In genomic region chr6:75632247-75632646, GRCh38 we compare ENCODE assay signal across 16 cellular contexts.
"Had no signal": no experiment of that assay in that cellular context is flagged by ENCODE, and none has a peak within 500 bp of the region (broad histone marks: within the 10 kb centered on the region; RNA-seq: fewer than 3 reads in every experiment).

No MANE protein-coding gene starts in this region.

- DNase-seq: activated CD4-positive, alpha-beta memory T cell treated with anti-CD3 and anti-CD28 coated beads, Interleukin-2, amount 10 ng/mL, durations not matched to agents 7 days and 5 days; activated CD4-positive, alpha-beta T cell treated with anti-CD3 and anti-CD28 coated beads for 1 hour; activated CD8-positive, alpha-beta memory T cell treated with anti-CD3 and anti-CD28 coated beads, Interleukin-2, amount 50 U/mL, for 4 hours; activated naive CD4-positive, alpha-beta T cell; central memory CD4-positive, alpha-beta T cell; foreskin fibroblast; hypothalamus; mesenchymal stem cell; natural killer cell; stimulated activated CD4-positive, alpha-beta T cell treated with anti-CD3 and anti-CD28 coated beads, Interleukin-4, amount 100 ng/mL, for 24 hours; stimulated activated naive CD4-positive, alpha-beta T cell treated with Interleukin-2 at 50 U/mL for 16 hours; substantia nigra had no signal

- H3K36me3 Mint-ChIP-seq: natural killer cell had no signal

- H3K4me3 ChIP-seq: coronary artery, esophagus muscularis mucosa, tibial nerve, vagina had no signal

- H3K27me3 Mint-ChIP-seq: activated CD4-positive, alpha-beta memory T cell treated with anti-CD3 and anti-CD28 coated beads, Interleukin-2, amount 10 ng/mL, durations not matched to agents 7 days and 5 days had no signal

- H3K4me3 Mint-ChIP-seq: activated CD4-positive, alpha-beta memory T cell treated with anti-CD3 and anti-CD28 coated beads, Interleukin-2, amount 10 ng/mL, durations not matched to agents 7 days and 5 days; natural killer cell had no signal

- ATAC-seq: natural killer cell had no signal

- H3K9me3 Mint-ChIP-seq: activated CD4-positive, alpha-beta memory T cell treated with anti-CD3 and anti-CD28 coated beads, Interleukin-2, amount 10 ng/mL, durations not matched to agents 7 days and 5 days; natural killer cell had no signal

- H3K27ac Mint-ChIP-seq: activated CD4-positive, alpha-beta memory T cell treated with anti-CD3 and anti-CD28 coated beads, Interleukin-2, amount 10 ng/mL, durations not matched to agents 7 days and 5 days had no signal

- H3K4me1 Mint-ChIP-seq: activated CD4-positive, alpha-beta memory T cell treated with anti-CD3 and anti-CD28 coated beads, Interleukin-2, amount 10 ng/mL, durations not matched to agents 7 days and 5 days had no signal
